In genomic region chr1:44811234-44811633, GRCh38 we compare ENCODE assay signal across 1 cellular context.
TF ChIP-seq lines count a peak whose summit lies in the region.

No MANE protein-coding gene starts in this region.

TF ChIP-seq in K562, 482 proteins besides CTCF, POLR2A, EP300 and RAD21:
- TF ChIP-seq CHCHD3 (CRISPR knock-in tag; IDR thresholded peaks at IDR 0.05) (no peak), MECOM (CRISPR knock-in tag; IDR thresholded peaks at IDR 0.05) (0 out of 2 replicates have a peak, but pooled peaks have one; percentile 8)
